10 cellular contexts compared by ENCODE assay signal in the genomic region with DNA sequence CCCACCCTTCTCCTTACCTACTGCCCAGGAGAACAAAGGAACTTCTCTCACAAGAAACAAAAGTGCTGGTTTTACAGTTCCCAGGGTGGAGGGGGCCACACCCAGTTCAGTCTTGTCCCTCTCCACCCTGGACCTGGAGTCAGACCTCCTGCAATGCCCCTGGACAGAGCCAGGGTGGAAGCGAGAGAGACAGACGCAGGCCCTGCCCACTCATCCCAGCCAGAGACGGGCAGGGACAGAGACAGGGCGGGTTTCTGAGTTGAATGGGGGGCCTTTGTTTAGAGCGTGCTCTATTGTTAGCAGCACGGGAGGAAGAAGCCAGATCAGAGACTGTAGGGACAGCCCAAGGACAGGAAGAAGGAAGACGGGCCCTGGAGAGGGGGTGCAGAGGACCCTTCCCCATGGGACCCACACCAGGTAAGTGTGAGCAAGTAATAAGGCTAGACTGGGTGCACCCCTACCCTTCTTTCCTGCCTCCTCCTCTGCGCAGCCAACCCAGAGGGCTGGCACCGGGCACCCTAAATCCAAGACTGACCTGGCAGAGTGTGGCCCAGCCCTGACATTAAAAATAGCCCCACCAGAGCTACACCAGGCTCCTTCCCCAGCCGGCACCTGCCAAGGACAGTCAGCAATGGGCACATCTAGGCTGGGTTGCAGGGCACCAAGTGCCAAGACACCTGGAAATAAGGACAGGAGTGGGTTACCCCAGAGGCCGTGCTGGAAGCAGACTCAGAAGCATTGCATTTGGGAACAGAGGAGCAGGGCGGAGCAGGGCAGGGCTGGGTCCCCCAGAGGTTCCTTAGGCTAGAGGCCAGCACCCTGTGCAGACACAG. TPM values are rescaled to one million over a fixed set of nuclear protein-coding genes. Genes with fewer than 3 reads are reported as not detected.
DNase-seq lines count a peak whose midpoint lies in the region; TF ChIP-seq lines count a peak whose summit lies in the region.
"Had no signal": no experiment of that assay in that cellular context is flagged by ENCODE, and none has a peak within 500 bp of the region (broad histone marks: within the 10 kb centered on the region; RNA-seq: fewer than 3 reads in every experiment).

No MANE protein-coding gene starts in this region.

- H2AFZ ChIP-seq in Karpas-422 (ENCODE audit: low read length) (no peak overlapping the region), OCI-LY7 (ENCODE audit: low read length) (no peak overlapping the region)

- H3K4me2 ChIP-seq in Karpas-422 (ENCODE audit: low read depth, low read length, poor library complexity, severe bottlenecking) (no peak overlapping the region), OCI-LY7 (ENCODE audit: low read length) (no peak overlapping the region)

- no TSS peak for BruUV-seq in OCI-LY7 (replicated peaks; lab: Mats Ljungman, UMichigan)

- H3K27me3 ChIP-seq in HAP-1 (ENCODE audit: low read depth) (no peaks in the 10 kb centered on the region), Karpas-422 (ENCODE audit: low read length) (no peaks in the 10 kb centered on the region)

- peaks cover 14% of the 10 kb centered on the region for H3K79me2 ChIP-seq in Karpas-422 (ENCODE audit: low read length)
- no peaks in the 10 kb centered on the region for H3K79me2 ChIP-seq in OCI-LY7 (ENCODE audit: insufficient read depth, low read depth, low read length)

- POLR2A ChIA-PET in OCI-LY7 (lab: Charles Lee), result no interaction called here

- H3K9me3 ChIP-seq in HAP-1 (no peaks in the 10 kb centered on the region), Karpas-422 (ENCODE audit: low read length) (no peaks in the 10 kb centered on the region), OCI-LY7 (ENCODE audit: low read length) (no peaks in the 10 kb centered on the region)

- H3K9me2 ChIP-seq in Karpas-422 (replicated peaks; ENCODE audit: insufficient read depth, low read length), result no peaks in the 10 kb centered on the region
- no peaks in the 10 kb centered on the region for H3K9me2 ChIP-seq in OCI-LY7 (ENCODE audit: insufficient read depth, low read length)

- no peak overlapping the region for H3K4me3 ChIP-seq in HAP-1
- no peak overlapping the region for H3K4me3 ChIP-seq in Karpas-422 (ENCODE audit: low read length)
- no peak overlapping the region for H3K4me3 ChIP-seq in OCI-LY7 (ENCODE audit: low read depth, low read length, poor library complexity, severe bottlenecking)

- H4K20me1 ChIP-seq in Karpas-422 (ENCODE audit: insufficient read depth, low read depth, low read length), result no peaks in the 10 kb centered on the region
- H4K20me1 ChIP-seq in OCI-LY7 (ENCODE audit: insufficient read depth, low read length), result no peaks in the 10 kb centered on the region

- peaks cover 15% of the 10 kb centered on the region for H3K4me1 ChIP-seq in HAP-1
- H3K4me1 ChIP-seq in Karpas-422 (ENCODE audit: low read length), result peaks cover 12% of the 10 kb centered on the region
- H3K4me1 ChIP-seq in OCI-LY7 (ENCODE audit: insufficient read depth, low read length, poor library complexity, severe bottlenecking), result peaks cover 31% of the 10 kb centered on the region

- DNase-seq in HAP-1 (ENCODE audit: low spot score in 2 of 2) (peak; percentile 63 to 76), chondrocyte (ENCODE audit: low spot score) (no peak), inferior parietal cortex (ENCODE audit: extremely low spot score) (peak; percentile 60), retina (peak; percentile 55), Karpas-422 (no peak), ACHN (no peak), glomerular visceral epithelial cell (ENCODE audit: extremely low spot score) (no peak), OCI-LY7 (ENCODE audit: low spot score) (no peak)
- DNase-seq: activated CD4-positive, alpha-beta memory T cell treated with anti-CD3 and anti-CD28 coated beads, Interleukin-2, amount 10 ng/mL, durations not matched to agents 7 days and 5 days; naive thymus-derived CD8-positive, alpha-beta T cell had no signal

- H3K27me3 Mint-ChIP-seq in chondrocyte (ENCODE audit: low read depth), result no peaks in the 10 kb centered on the region
- H3K27me3 Mint-ChIP-seq: activated CD4-positive, alpha-beta memory T cell treated with anti-CD3 and anti-CD28 coated beads, Interleukin-2, amount 10 ng/mL, durations not matched to agents 7 days and 5 days had no signal

- CTCF ChIA-PET in OCI-LY7 (lab: Charles Lee; ENCODE audit: unreplicated experiment), result no interaction called here

- no peak overlapping the region for H3K4me3 Mint-ChIP-seq in chondrocyte (ENCODE audit: unreplicated experiment)
- H3K4me3 Mint-ChIP-seq: activated CD4-positive, alpha-beta memory T cell treated with anti-CD3 and anti-CD28 coated beads, Interleukin-2, amount 10 ng/mL, durations not matched to agents 7 days and 5 days; naive thymus-derived CD8-positive, alpha-beta T cell had no signal

- no peak overlapping the region for H3K9ac ChIP-seq in Karpas-422 (ENCODE audit: low read length)

- intact Hi-C loops in OCI-LY7 (cut with micrococcal nuclease; ENCODE audit: unreplicated experiment), result no loop called here

- TF ChIP-seq CTCF in chondrocyte (IDR thresholded peaks at IDR 0.05), result no peak
- no peak for TF ChIP-seq CTCF in OCI-LY7 (conservative IDR thresholded peaks at IDR 0.05; ENCODE audit: low read length)

- peaks cover 5% of the 10 kb centered on the region for H3K36me3 ChIP-seq in HAP-1 (replicated peaks)
- H3K36me3 ChIP-seq in Karpas-422 (ENCODE audit: insufficient read depth, low read length), result no peaks in the 10 kb centered on the region
- H3K36me3 ChIP-seq in OCI-LY7 (ENCODE audit: insufficient read depth, low read length), result no peaks in the 10 kb centered on the region

- H3K27ac Mint-ChIP-seq in chondrocyte (ENCODE audit: unreplicated experiment), result peak overlapping the region; percentile 69
- H3K27ac Mint-ChIP-seq: activated CD4-positive, alpha-beta memory T cell treated with anti-CD3 and anti-CD28 coated beads, Interleukin-2, amount 10 ng/mL, durations not matched to agents 7 days and 5 days had no signal

- H3K36me3 Mint-ChIP-seq in chondrocyte (ENCODE audit: low read depth), result no peaks in the 10 kb centered on the region
- H3K36me3 Mint-ChIP-seq: naive thymus-derived CD8-positive, alpha-beta T cell had no signal

- in situ Hi-C loops in HAP-1 (cut with MboI; ENCODE audit: low sequenced_read_pairs) (no loop called here), ACHN (cut with HindIII; ENCODE audit: low pct_ligation_motif_present, low pct_unique_long_range_greater_than_20kb, low sequenced_read_pairs) (no loop called here)

- H3K27ac ChIP-seq in Karpas-422 (ENCODE audit: low read length), result no peak overlapping the region
- no peak overlapping the region for H3K27ac ChIP-seq in OCI-LY7 (ENCODE audit: low read depth, low read length, poor library complexity, severe bottlenecking)

- H3K4me1 Mint-ChIP-seq in chondrocyte (ENCODE audit: low read depth), result peaks cover 41% of the 10 kb centered on the region
- H3K4me1 Mint-ChIP-seq: activated CD4-positive, alpha-beta memory T cell treated with anti-CD3 and anti-CD28 coated beads, Interleukin-2, amount 10 ng/mL, durations not matched to agents 7 days and 5 days had no signal

- H3K9me3 Mint-ChIP-seq in chondrocyte (ENCODE audit: low read depth), result no peaks in the 10 kb centered on the region
- H3K9me3 Mint-ChIP-seq: activated CD4-positive, alpha-beta memory T cell treated with anti-CD3 and anti-CD28 coated beads, Interleukin-2, amount 10 ng/mL, durations not matched to agents 7 days and 5 days; naive thymus-derived CD8-positive, alpha-beta T cell had no signal

RNA-seq across cellular contexts. Expression of a gene that starts 10.9 kb away (rescaled TPM):
- total RNA-seq in chondrocyte (8.1 to 22.0 TPM (median 18.8 TPM) in 3 replicates), OCI-LY7 (2022) (62.0 and 69.3 TPM in 2 replicates)
- total RNA-seq in Karpas-422 (2014; rRNA removed; shearing (Covaris generic); ENCODE audit: low replicate concordance), result 102 and 133 TPM in 2 replicates
- 29.9 and 40.5 TPM in 2 replicates for total RNA-seq in OCI-LY7 (2014; rRNA removed; shearing (Covaris generic))

RNA-seq across cellular contexts. Expression of a gene that starts 36.1 kb away (rescaled TPM):
- total RNA-seq in chondrocyte, result 83.8 to 109 TPM (median 84.8 TPM) in 3 replicates
- 0.61 TPM in 1 of 2 replicates, not detected in the other for total RNA-seq in Karpas-422 (2014; rRNA removed; shearing (Covaris generic); ENCODE audit: low replicate concordance)
- 0.08 TPM in 1 of 2 replicates, not detected in the other for total RNA-seq in OCI-LY7 (2014; rRNA removed; shearing (Covaris generic))
- 2.2 and 2.6 TPM in 2 replicates for total RNA-seq in OCI-LY7 (2022)

RNA-seq across cellular contexts. Expression of a gene that starts 37.2 kb away (rescaled TPM):
- 557 to 584 TPM (median 567 TPM) in 3 replicates for total RNA-seq in chondrocyte
- 0.54 and 1.9 TPM in 2 replicates for total RNA-seq in Karpas-422 (2014; rRNA removed; shearing (Covaris generic); ENCODE audit: low replicate concordance)
- total RNA-seq in OCI-LY7 (2014; rRNA removed; shearing (Covaris generic)), result 1.5 TPM in 1 of 2 replicates, not detected in the other
- total RNA-seq in OCI-LY7 (2022), result 7.3 and 7.8 TPM in 2 replicates
- total RNA-seq: activated CD4-positive, alpha-beta memory T cell treated with anti-CD3 and anti-CD28 coated beads, Interleukin-2, amount 10 ng/mL, durations not matched to agents 7 days and 5 days; naive thymus-derived CD8-positive, alpha-beta T cell had no signal

RNA-seq across cellular contexts. Expression of a gene that starts 41.2 kb away (rescaled TPM):
- total RNA-seq in chondrocyte (not detected in 3 replicates), OCI-LY7 (2022) (0.22 and 0.55 TPM in 2 replicates)
- total RNA-seq in Karpas-422 (2014; rRNA removed; shearing (Covaris generic); ENCODE audit: low replicate concordance), result 0.04 and 0.48 TPM in 2 replicates
- total RNA-seq in OCI-LY7 (2014; rRNA removed; shearing (Covaris generic)), result 0.10 and 0.19 TPM in 2 replicates

Comparison
In these comparisons a context has a peak if more than half of its experiments do, and no peak if none do; other contexts are left out.
1. DNase-seq: peak in HAP-1 (2 of 2), inferior parietal cortex (single experiment) and retina (single experiment); none in chondrocyte (single experiment), Karpas-422 (single experiment), ACHN (single experiment), glomerular visceral epithelial cell (single experiment) and OCI-LY7 (single experiment).
2. RNA of a gene that starts 36.1 kb away (total RNA-seq): 83.8 to 109 TPM in chondrocyte; 0.08 to 2.6 TPM in OCI-LY7 and 0.61 TPM in Karpas-422; every median in the first group is over 10 times any median in the second.
3. RNA of a gene that starts 37.2 kb away (total RNA-seq): 557 to 584 TPM in chondrocyte; 1.5 to 7.8 TPM in OCI-LY7 and 0.54 to 1.9 TPM in Karpas-422; every median in the first group is over 10 times any median in the second.